8 cellular contexts compared by ENCODE assay signal in genomic region chr9:6907772-6908381, GRCh38.
A peak's percentile ranks its signal among the peaks of the same experiment; 100 is the strongest.
DNase-seq lines count a peak whose midpoint lies in the region; ATAC-seq and TF ChIP-seq lines count a peak whose summit lies in the region.

No MANE protein-coding gene starts in this region.

- ATAC-seq in HG03460 (IDR thresholded peaks at IDR 0.05; ENCODE audit: unreplicated experiment) (no peak), GM21528 (IDR thresholded peaks at IDR 0.05; ENCODE audit: low FRiP score, unreplicated experiment) (no peak), HG02678 (IDR thresholded peaks at IDR 0.05; ENCODE audit: unreplicated experiment) (no peak)

- no peak overlapping the region for H3K27ac ChIP-seq in osteoblast (ENCODE audit: low read depth, low read length)

- no peak overlapping the region for H2AFZ ChIP-seq in osteoblast (ENCODE audit: low read length)

- H3K4me1 ChIP-seq in osteoblast (ENCODE audit: insufficient read depth, low read length), result no peaks in the 10 kb centered on the region

- H3K27me3 ChIP-seq in osteoblast (ENCODE audit: insufficient read depth, low read length) (no peaks in the 10 kb centered on the region), H7 (ENCODE audit: control insufficient read depth, insufficient read depth, low read length) (no peaks in the 10 kb centered on the region)

- no peak overlapping the region for H3K4me2 ChIP-seq in osteoblast (ENCODE audit: insufficient read depth, low read length)

- peak; percentile 80 for TF ChIP-seq CTCF in choroid plexus epithelial cell (conservative IDR thresholded peaks at IDR 0.05; ENCODE audit: low read depth, low read length)
- TF ChIP-seq CTCF in osteoblast (IDR thresholded peaks at IDR 0.05; ENCODE audit: extremely low read depth, low read depth, low read length), result peak; percentile 85

- peak; percentile 34 for DNase-seq in GM03348 (ENCODE audit: low spot score)
- DNase-seq in NCI-H146 treated with DMSO at 0.1 percent for 48 hours (lab: John Stamatoyannopoulos, UW; ENCODE audit: unreplicated experiment), result peak; percentile 19
- peak; percentile 73 for DNase-seq in choroid plexus epithelial cell (ENCODE audit: low read depth)
- DNase-seq in osteoblast (ENCODE audit: insufficient read length, low spot score, missing footprints), result no peak
- no peak for DNase-seq in H7

- peaks cover 14% of the 10 kb centered on the region for H4K20me1 ChIP-seq in osteoblast (ENCODE audit: insufficient read depth, low read length)

- no peaks in the 10 kb centered on the region for H3K9me3 ChIP-seq in osteoblast (ENCODE audit: low read depth, low read length)

- H3K36me3 ChIP-seq in osteoblast (ENCODE audit: insufficient read depth, low read length) (no peaks in the 10 kb centered on the region), H7 (replicated peaks; ENCODE audit: control insufficient read depth, insufficient read depth, low read length) (no peaks in the 10 kb centered on the region)

- H3K4me3 ChIP-seq in choroid plexus epithelial cell (ENCODE audit: low read depth, low read length), result no peak overlapping the region
- no peak overlapping the region for H3K4me3 ChIP-seq in osteoblast (ENCODE audit: insufficient read depth, low read length)
- no peak overlapping the region for H3K4me3 ChIP-seq in H7 (ENCODE audit: insufficient read depth, low read depth, low read length)

- H3K79me2 ChIP-seq in osteoblast (ENCODE audit: insufficient read depth, low read length), result no peaks in the 10 kb centered on the region

Comparison
In these comparisons a context has a peak if more than half of its experiments do, and no peak if none do; other contexts are left out.
1. DNase-seq: peak in GM03348 (single experiment), NCI-H146 treated with DMSO at 0.1 percent for 48 hours (single experiment) and choroid plexus epithelial cell (single experiment); none in osteoblast (single experiment) and H7 (single experiment).